Comparison of ENCODE assay signal across 1 cellular context in the genomic region with DNA sequence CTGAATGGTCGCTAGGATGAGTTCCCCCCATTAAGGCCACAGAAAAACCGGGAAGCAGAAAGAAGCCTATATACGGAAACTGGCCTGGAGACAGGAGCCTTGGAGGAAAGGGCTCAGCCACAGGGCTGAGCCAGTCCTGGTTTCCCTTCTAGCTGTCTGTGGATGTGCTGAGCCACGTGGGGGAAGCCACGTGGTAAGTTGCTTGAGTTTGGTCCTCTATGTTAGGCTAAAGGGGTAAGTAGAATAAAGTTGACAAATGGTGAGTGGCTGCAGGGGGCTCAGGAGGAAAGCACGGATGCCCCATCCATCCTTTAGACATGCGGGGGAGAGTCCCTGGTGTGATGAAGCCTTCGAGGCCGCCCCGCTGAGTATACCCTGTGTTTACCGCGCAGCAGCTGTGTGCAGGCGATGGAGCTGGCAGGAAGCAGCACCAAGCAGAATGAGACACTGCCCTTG.
TF ChIP-seq lines count a peak whose summit lies in the region.

No MANE protein-coding gene starts in this region.

TF ChIP-seq in HepG2, 621 proteins besides CTCF, POLR2A, EP300 and RAD21:
- TF ChIP-seq, protein P1, sequence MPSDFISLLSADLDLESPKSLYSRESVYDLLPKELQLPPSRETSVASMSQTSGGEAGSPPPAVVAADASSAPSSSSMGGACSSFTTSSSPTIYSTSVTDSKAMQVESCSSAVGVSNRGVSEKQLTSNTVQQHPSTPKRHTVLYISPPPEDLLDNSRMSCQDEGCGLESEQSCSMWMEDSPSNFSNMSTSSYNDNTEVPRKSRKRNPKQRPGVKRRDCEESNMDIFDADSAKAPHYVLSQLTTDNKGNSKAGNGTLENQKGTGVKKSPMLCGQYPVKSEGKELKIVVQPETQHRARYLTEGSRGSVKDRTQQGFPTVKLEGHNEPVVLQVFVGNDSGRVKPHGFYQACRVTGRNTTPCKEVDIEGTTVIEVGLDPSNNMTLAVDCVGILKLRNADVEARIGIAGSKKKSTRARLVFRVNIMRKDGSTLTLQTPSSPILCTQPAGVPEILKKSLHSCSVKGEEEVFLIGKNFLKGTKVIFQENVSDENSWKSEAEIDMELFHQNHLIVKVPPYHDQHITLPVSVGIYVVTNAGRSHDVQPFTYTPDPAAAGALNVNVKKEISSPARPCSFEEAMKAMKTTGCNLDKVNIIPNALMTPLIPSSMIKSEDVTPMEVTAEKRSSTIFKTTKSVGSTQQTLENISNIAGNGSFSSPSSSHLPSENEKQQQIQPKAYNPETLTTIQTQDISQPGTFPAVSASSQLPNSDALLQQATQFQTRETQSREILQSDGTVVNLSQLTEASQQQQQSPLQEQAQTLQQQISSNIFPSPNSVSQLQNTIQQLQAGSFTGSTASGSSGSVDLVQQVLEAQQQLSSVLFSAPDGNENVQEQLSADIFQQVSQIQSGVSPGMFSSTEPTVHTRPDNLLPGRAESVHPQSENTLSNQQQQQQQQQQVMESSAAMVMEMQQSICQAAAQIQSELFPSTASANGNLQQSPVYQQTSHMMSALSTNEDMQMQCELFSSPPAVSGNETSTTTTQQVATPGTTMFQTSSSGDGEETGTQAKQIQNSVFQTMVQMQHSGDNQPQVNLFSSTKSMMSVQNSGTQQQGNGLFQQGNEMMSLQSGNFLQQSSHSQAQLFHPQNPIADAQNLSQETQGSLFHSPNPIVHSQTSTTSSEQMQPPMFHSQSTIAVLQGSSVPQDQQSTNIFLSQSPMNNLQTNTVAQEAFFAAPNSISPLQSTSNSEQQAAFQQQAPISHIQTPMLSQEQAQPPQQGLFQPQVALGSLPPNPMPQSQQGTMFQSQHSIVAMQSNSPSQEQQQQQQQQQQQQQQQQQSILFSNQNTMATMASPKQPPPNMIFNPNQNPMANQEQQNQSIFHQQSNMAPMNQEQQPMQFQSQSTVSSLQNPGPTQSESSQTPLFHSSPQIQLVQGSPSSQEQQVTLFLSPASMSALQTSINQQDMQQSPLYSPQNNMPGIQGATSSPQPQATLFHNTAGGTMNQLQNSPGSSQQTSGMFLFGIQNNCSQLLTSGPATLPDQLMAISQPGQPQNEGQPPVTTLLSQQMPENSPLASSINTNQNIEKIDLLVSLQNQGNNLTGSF (CRISPR knock-in tag; IDR thresholded peaks at IDR 0.05), result no peak
- TF ChIP-seq, protein P2, sequence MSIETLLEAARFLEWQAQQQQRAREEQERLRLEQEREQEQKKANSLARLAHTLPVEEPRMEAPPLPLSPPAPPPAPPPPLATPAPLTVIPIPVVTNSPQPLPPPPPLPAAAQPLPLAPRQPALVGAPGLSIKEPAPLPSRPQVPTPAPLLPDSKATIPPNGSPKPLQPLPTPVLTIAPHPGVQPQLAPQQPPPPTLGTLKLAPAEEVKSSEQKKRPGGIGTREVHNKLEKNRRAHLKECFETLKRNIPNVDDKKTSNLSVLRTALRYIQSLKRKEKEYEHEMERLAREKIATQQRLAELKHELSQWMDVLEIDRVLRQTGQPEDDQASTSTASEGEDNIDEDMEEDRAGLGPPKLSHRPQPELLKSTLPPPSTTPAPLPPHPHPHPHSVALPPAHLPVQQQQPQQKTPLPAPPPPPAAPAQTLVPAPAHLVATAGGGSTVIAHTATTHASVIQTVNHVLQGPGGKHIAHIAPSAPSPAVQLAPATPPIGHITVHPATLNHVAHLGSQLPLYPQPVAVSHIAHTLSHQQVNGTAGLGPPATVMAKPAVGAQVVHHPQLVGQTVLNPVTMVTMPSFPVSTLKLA (IDR thresholded peaks at IDR 0.05), result peak; percentile 56
